In the genomic region with DNA sequence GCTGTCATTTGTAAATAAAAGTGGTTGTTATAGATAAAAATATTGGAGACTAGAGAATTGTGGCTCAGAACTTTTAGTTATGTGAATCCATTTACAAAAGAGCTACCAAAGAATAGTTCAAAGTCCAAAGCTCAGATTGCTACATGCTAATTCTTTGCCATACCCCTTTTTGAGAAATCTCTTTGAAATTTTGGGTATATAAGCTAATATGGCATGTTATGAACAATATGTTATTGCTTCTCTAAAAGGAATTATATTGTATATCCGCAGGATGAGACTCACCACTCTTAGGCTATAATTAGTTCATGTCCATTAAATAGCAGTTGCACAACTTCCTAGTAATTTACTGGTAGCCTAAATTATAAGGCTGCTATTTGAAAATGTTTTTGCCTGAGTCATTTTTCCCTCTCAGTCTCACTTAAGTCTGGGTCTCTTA, we compare ENCODE assay signal across 18 cellular contexts.
DNase-seq lines count a peak whose midpoint lies in the region; ATAC-seq and TF ChIP-seq lines count a peak whose summit lies in the region.
"Had no signal": no experiment of that assay in that cellular context is flagged by ENCODE, and none has a peak within 500 bp of the region (broad histone marks: within the 10 kb centered on the region; RNA-seq: fewer than 3 reads in every experiment).

No MANE protein-coding gene starts in this region.

- peak; percentile 51 for DNase-seq in BJ (ENCODE audit: low read depth)
- DNase-seq in MV-4-11 (lab: John Stamatoyannopoulos, UW) = peak; percentile 59
- no peak for DNase-seq in body of pancreas
- no peak for DNase-seq in psoas muscle
- no peak for DNase-seq in GM10266 (ENCODE audit: extremely low spot score)
- no peak for DNase-seq in CD4-positive, alpha-beta T cell
- DNase-seq in naive thymus-derived CD4-positive, alpha-beta T cell = no peak
- DNase-seq in occipital lobe (lab: John Stamatoyannopoulos, UW) = no peak
- DNase-seq: activated CD4-positive, CD25-positive, alpha-beta regulatory T cell; activated CD8-positive, alpha-beta memory T cell treated with anti-CD3 and anti-CD28 coated beads, Interleukin-2, amount 50 U/mL, for 4 hours; activated naive CD4-positive, alpha-beta T cell treated with Interleukin-2 at 50 U/mL for 16 hours; CD8-positive, alpha-beta T cell; effector CD8-positive, alpha-beta T cell; MG63; midbrain; PC-3; stimulated activated naive CD8-positive, alpha-beta T cell treated with anti-CD3 and anti-CD28 coated beads, Interleukin-15, amount 100 ng/mL, for 72 hours; SW 1271 had no signal

- no peaks in the 10 kb centered on the region for H3K4me1 ChIP-seq in body of pancreas
- peaks cover 14% of the 10 kb centered on the region for H3K4me1 ChIP-seq in psoas muscle
- H3K4me1 ChIP-seq in naive thymus-derived CD4-positive, alpha-beta T cell (ENCODE audit: control insufficient read depth in 2 of 2, insufficient read depth in 2 of 2, low read length in 2 of 2) = no peaks in the 10 kb centered on the region

- peaks cover 4% of the 10 kb centered on the region for H3K27me3 Mint-ChIP-seq in CD4-positive, alpha-beta T cell
- H3K27me3 Mint-ChIP-seq in naive thymus-derived CD4-positive, alpha-beta T cell = peaks cover 4 to 27% (median 6%) of the 10 kb centered on the region in 5 donors

- CTCF ChIA-PET in BJ (lab: Yijun Ruan, JAX) = interaction anchor here (1.1 to 1.6 kb wide), 2 partner anchors 92 to 134 kb away, joined by 3 to 4 read pairs; no protein-coding TSS in a partner anchor
- CTCF ChIA-PET in CD4-positive, alpha-beta T cell (lab: Charles Lee) = interaction anchor here (1.2 kb wide), 1 partner anchor 10 kb away, joined by 4 read pairs; no protein-coding TSS in a partner anchor
- CTCF ChIA-PET in naive thymus-derived CD4-positive, alpha-beta T cell (lab: Charles Lee) = interaction anchor here (0.6 kb wide), 1 partner anchor 257 kb away, joined by 3 read pairs; no protein-coding TSS in a partner anchor

- intact Hi-C loops in body of pancreas (cut with DNase I) (no loop called here), psoas muscle (cut with DNase I) (no loop called here)
- intact Hi-C loops in CD4-positive, alpha-beta T cell (cut with DNase I, micrococcal nuclease) = no loop called here
- intact Hi-C loops in naive thymus-derived CD4-positive, alpha-beta T cell (cut with micrococcal nuclease) = no loop called here

- ATAC-seq in body of pancreas (peak; percentile 30), psoas muscle (peak in 3 of 4 donors; percentile 22 to 77 (median 42))
- no peak for ATAC-seq in CD4-positive, alpha-beta T cell (ENCODE audit: poor library complexity)
- ATAC-seq in naive thymus-derived CD4-positive, alpha-beta T cell = no peak
- ATAC-seq: CD8-positive, alpha-beta T cell; PC-3; stimulated activated naive CD8-positive, alpha-beta T cell treated with anti-CD3 and anti-CD28 coated beads, Interleukin-15, amount 100 ng/mL, for 72 hours had no signal

- TF ChIP-seq POLR2A in body of pancreas (IDR thresholded peaks at IDR 0.05) = no peak

- 71 to 74% methylated on average over 1 of the region's 1 CpG for WGBS in body of pancreas, 2 donors
- WGBS in psoas muscle, 3 donors = 24 to 63% (median 50%) methylated on average over 1 of the region's 1 CpG

- no peaks in the 10 kb centered on the region for H3K27me3 ChIP-seq in BJ (ENCODE audit: control insufficient read depth, insufficient read depth, low read length)
- H3K27me3 ChIP-seq in body of pancreas = no peaks in the 10 kb centered on the region
- H3K27me3 ChIP-seq in psoas muscle (ENCODE audit: insufficient read depth in 3 of 3, low read length in 2 of 3) = no peaks in the 10 kb centered on the region
- H3K27me3 ChIP-seq in CD4-positive, alpha-beta T cell (ENCODE audit: control insufficient read depth, insufficient read depth, low read length) = no peaks in the 10 kb centered on the region
- no peaks in the 10 kb centered on the region for H3K27me3 ChIP-seq in naive thymus-derived CD4-positive, alpha-beta T cell (ENCODE audit: control insufficient read depth in 2 of 2, insufficient read depth in 2 of 2, low read length in 2 of 2)
- H3K27me3 ChIP-seq: MG63 had no signal

- no peak overlapping the region for H3K27ac Mint-ChIP-seq in CD4-positive, alpha-beta T cell
- no peak overlapping the region for H3K27ac Mint-ChIP-seq in naive thymus-derived CD4-positive, alpha-beta T cell
- H3K27ac Mint-ChIP-seq: CD8-positive, alpha-beta T cell; stimulated activated naive CD8-positive, alpha-beta T cell treated with anti-CD3 and anti-CD28 coated beads, Interleukin-15, amount 100 ng/mL, for 72 hours had no signal

- H3K9me3 Mint-ChIP-seq in CD4-positive, alpha-beta T cell = no peaks in the 10 kb centered on the region
- peaks cover 0 to 2% (median 0%) of the 10 kb centered on the region in 11 donors for H3K9me3 Mint-ChIP-seq in naive thymus-derived CD4-positive, alpha-beta T cell
- H3K9me3 Mint-ChIP-seq: CD8-positive, alpha-beta T cell; stimulated activated naive CD8-positive, alpha-beta T cell treated with anti-CD3 and anti-CD28 coated beads, Interleukin-15, amount 100 ng/mL, for 72 hours had no signal

- H3K36me3 ChIP-seq in BJ (ENCODE audit: control insufficient read depth, insufficient read depth, low read length) = no peaks in the 10 kb centered on the region
- H3K36me3 ChIP-seq in body of pancreas (replicated peaks in 1 of 2; ENCODE audit: insufficient read depth in 1 of 2, low read depth in 2 of 2) = no peaks in the 10 kb centered on the region
- H3K36me3 ChIP-seq in psoas muscle (ENCODE audit: insufficient read depth in 1 of 2, low read depth in 1 of 2) = no peaks in the 10 kb centered on the region
- H3K36me3 ChIP-seq in naive thymus-derived CD4-positive, alpha-beta T cell (ENCODE audit: control insufficient read depth in 2 of 3, insufficient read depth in 3 of 3, low read length in 3 of 3) = no peaks in the 10 kb centered on the region
- H3K36me3 ChIP-seq: MG63 had no signal

- no peak overlapping the region for H3K4me3 Mint-ChIP-seq in CD4-positive, alpha-beta T cell
- no peak overlapping the region for H3K4me3 Mint-ChIP-seq in naive thymus-derived CD4-positive, alpha-beta T cell
- H3K4me3 Mint-ChIP-seq: CD8-positive, alpha-beta T cell; stimulated activated naive CD8-positive, alpha-beta T cell treated with anti-CD3 and anti-CD28 coated beads, Interleukin-15, amount 100 ng/mL, for 72 hours had no signal

- POLR2A ChIA-PET in BJ (lab: Charles Lee) = interaction anchor here (0.7 to 0.8 kb wide), 2 partner anchors 47 to 70 kb away, joined by 3 read pairs; no protein-coding TSS in a partner anchor
- POLR2A ChIA-PET in CD4-positive, alpha-beta T cell (lab: Charles Lee) = no interaction called here
- POLR2A ChIA-PET in naive thymus-derived CD4-positive, alpha-beta T cell (lab: Charles Lee) = interaction anchor here (0.6 kb wide), 1 partner anchor 408 kb away, joined by 3 read pairs; no protein-coding TSS in a partner anchor

- peak overlapping the region in 1 of 4 donors; percentile 1 for H3K27ac ChIP-seq in body of pancreas
- H3K27ac ChIP-seq in psoas muscle = no peak overlapping the region
- H3K27ac ChIP-seq in CD4-positive, alpha-beta T cell (ENCODE audit: low read depth, low read length) = no peak overlapping the region
- no peak overlapping the region for H3K27ac ChIP-seq in naive thymus-derived CD4-positive, alpha-beta T cell (ENCODE audit: low read depth, low read length)

- TF ChIP-seq CTCF in BJ (IDR thresholded peaks at IDR 0.05; ENCODE audit: insufficient read depth, low read depth, low read length) (no peak), body of pancreas (IDR thresholded peaks at IDR 0.05) (no peak), psoas muscle (IDR thresholded peaks at IDR 0.05) (no peak), GM10266 (IDR thresholded peaks at IDR 0.05; ENCODE audit: control insufficient read depth, insufficient read depth, low read depth, missing control alignments) (no peak)
- TF ChIP-seq CTCF in CD4-positive, alpha-beta T cell (IDR thresholded peaks at IDR 0.05) = no peak

- peaks cover 11% of the 10 kb centered on the region for H3K4me1 Mint-ChIP-seq in CD4-positive, alpha-beta T cell (ENCODE audit: low read depth)
- peaks cover 2 to 9% (median 3%) of the 10 kb centered on the region in 7 donors for H3K4me1 Mint-ChIP-seq in naive thymus-derived CD4-positive, alpha-beta T cell

- H3K36me3 Mint-ChIP-seq in CD4-positive, alpha-beta T cell (ENCODE audit: low read depth) = no peaks in the 10 kb centered on the region
- H3K36me3 Mint-ChIP-seq in naive thymus-derived CD4-positive, alpha-beta T cell = peaks cover 0 to 5% (median 0%) of the 10 kb centered on the region in 5 donors
- H3K36me3 Mint-ChIP-seq: CD8-positive, alpha-beta T cell had no signal

- H3K9me3 ChIP-seq in body of pancreas = no peaks in the 10 kb centered on the region
- H3K9me3 ChIP-seq in psoas muscle = no peaks in the 10 kb centered on the region
- no peaks in the 10 kb centered on the region for H3K9me3 ChIP-seq in CD4-positive, alpha-beta T cell (ENCODE audit: control insufficient read depth, low read length)
- H3K9me3 ChIP-seq in naive thymus-derived CD4-positive, alpha-beta T cell (ENCODE audit: control insufficient read depth in 2 of 3, low read length in 3 of 3) = no peaks in the 10 kb centered on the region
- H3K9me3 ChIP-seq: MG63 had no signal

- H3K4me3 ChIP-seq in BJ (ENCODE audit: low read depth, low read length) (no peak overlapping the region), body of pancreas (no peak overlapping the region), psoas muscle (no peak overlapping the region)
- H3K4me3 ChIP-seq in naive thymus-derived CD4-positive, alpha-beta T cell (ENCODE audit: low read length) = no peak overlapping the region
- H3K4me3 ChIP-seq: MG63 had no signal

Comparison
In these comparisons a context has a peak if more than half of its experiments do, and no peak if none do; other contexts are left out.
1. DNase-seq: peak in BJ (single experiment) and MV-4-11 (single experiment); none in body of pancreas (0 of 4), psoas muscle (0 of 2), GM10266 (single experiment), CD4-positive, alpha-beta T cell (0 of 10), naive thymus-derived CD4-positive, alpha-beta T cell (0 of 9) and occipital lobe (single experiment).
2. ATAC-seq: peak in body of pancreas (single experiment) and psoas muscle (3 of 4); none in CD4-positive, alpha-beta T cell (single experiment) and naive thymus-derived CD4-positive, alpha-beta T cell (single experiment).